ENCODE assay signal across 8 cellular contexts in the genomic region with DNA sequence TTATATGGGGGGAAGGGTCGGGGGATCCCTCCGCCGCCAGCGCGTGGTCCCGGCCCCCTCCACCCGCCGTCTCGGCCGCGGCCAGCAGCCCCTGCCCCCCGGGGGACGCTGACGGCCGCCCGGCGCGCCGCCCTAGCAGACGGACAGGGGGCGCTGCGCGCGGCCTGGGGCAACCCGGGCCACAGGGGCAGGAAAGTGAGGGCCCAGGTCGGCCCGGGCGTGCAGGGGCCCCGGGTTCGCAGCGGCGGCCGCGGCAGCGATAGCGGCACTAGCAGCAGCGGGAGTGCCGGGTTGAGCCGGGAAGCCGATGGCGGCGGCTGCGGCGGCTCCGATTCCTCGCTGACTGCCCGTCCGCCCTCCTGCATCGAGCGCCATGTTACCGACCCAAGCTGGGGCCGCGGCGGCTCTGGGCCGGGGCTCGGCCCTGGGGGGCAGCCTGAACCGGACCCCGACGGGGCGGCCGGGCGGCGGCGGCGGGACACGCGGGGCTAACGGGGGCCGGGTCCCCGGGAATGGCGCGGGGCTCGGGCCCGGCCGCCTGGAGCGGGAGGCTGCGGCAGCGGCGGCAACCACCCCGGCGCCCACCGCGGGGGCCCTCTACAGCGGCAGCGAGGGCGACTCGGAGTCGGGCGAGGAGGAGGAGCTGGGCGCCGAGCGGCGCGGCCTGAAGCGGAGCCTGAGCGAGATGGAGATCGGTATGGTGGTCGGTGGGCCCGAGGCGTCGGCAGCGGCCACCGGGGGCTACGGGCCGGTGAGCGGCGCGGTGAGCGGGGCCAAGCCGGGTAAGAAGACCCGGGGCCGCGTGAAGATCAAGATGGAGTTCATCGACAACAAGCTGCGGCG. TPM values are rescaled to one million over a fixed set of nuclear protein-coding genes. Genes with fewer than 3 reads are reported as not detected.
DNase-seq lines count a peak whose midpoint lies in the region; ATAC-seq, FAIRE-seq and TF ChIP-seq lines count a peak whose summit lies in the region.

No MANE protein-coding gene starts in this region.

- peaks cover 45% of the 10 kb centered on the region for H3K79me2 ChIP-seq in Loucy (ENCODE audit: insufficient read depth, low read length)

- peak overlapping the region; percentile 84 for H3K4me3 ChIP-seq in Loucy (ENCODE audit: low read length, poor library complexity, severe bottlenecking)
- H3K4me3 ChIP-seq in iPS DF 6.9 (ENCODE audit: low read length) = peak overlapping the region; percentile 96

- H4K20me1 ChIP-seq in Loucy (ENCODE audit: insufficient read depth, low read length, poor library complexity, severe bottlenecking) = peaks cover 40% of the 10 kb centered on the region

- H3K27me3 Mint-ChIP-seq in activated naive CD8-positive, alpha-beta T cell = no peaks in the 10 kb centered on the region

- no peak for DNase-seq in GM12892 (ENCODE audit: insufficient read length)
- DNase-seq in iPS DF 6.9 (ENCODE audit: low read depth, low spot score) = no peak
- DNase-seq in stimulated activated CD4-positive, alpha-beta T cell treated with anti-CD3 and anti-CD28 coated beads, Interleukin-1b, Interleukin-23, amount 100 ng/mL, for 48 hours = peak; percentile 18
- DNase-seq in NCI-H1930 (lab: John Stamatoyannopoulos, UW) = no peak
- DNase-seq in NCI-H526 treated with DMSO at 0.1 percent for 48 hours (lab: John Stamatoyannopoulos, UW) = no peak

- no peaks in the 10 kb centered on the region for H3K9me2 ChIP-seq in Loucy (replicated peaks; ENCODE audit: low read depth, low read length)

- peak overlapping the region; percentile 92 for H3K4me2 ChIP-seq in Loucy (ENCODE audit: low read depth, low read length, poor library complexity, severe bottlenecking)

- H3K27ac Mint-ChIP-seq in activated naive CD8-positive, alpha-beta T cell = peak overlapping the region; percentile 94

- H3K27ac ChIP-seq in iPS DF 6.9 (ENCODE audit: low read length) = no peak overlapping the region

- peak; percentile 36 for ATAC-seq in GM21825 (IDR thresholded peaks at IDR 0.05; ENCODE audit: unreplicated experiment)

- H3K27me3 ChIP-seq in Loucy (ENCODE audit: insufficient read depth, low read length, poor library complexity, severe bottlenecking) (no peaks in the 10 kb centered on the region), iPS DF 6.9 (ENCODE audit: control insufficient read depth, insufficient read depth, low read length) (no peaks in the 10 kb centered on the region)

- TF ChIP-seq POLR2A in GM12892 (IDR thresholded peaks at IDR 0.05; ENCODE audit: low read depth, low read length) = peak; percentile 66

- H3K9ac ChIP-seq in Loucy (ENCODE audit: low read depth, low read length, poor library complexity, severe bottlenecking) = peak overlapping the region; percentile 93

- peak overlapping the region; percentile 11; the same call in 1 of the 2 replicates for H2AFZ ChIP-seq in Loucy (ENCODE audit: low read length)

- peaks cover 36% of the 10 kb centered on the region for H3K4me1 Mint-ChIP-seq in activated naive CD8-positive, alpha-beta T cell (ENCODE audit: low read depth)

- H3K9me3 ChIP-seq in Loucy (ENCODE audit: insufficient read depth, low read depth, low read length) (no peaks in the 10 kb centered on the region), iPS DF 6.9 (ENCODE audit: control insufficient read depth, insufficient read depth, low read length) (no peaks in the 10 kb centered on the region)

- no peaks in the 10 kb centered on the region for H3K9me3 Mint-ChIP-seq in activated naive CD8-positive, alpha-beta T cell (ENCODE audit: low read depth)

- H3K4me3 Mint-ChIP-seq in activated naive CD8-positive, alpha-beta T cell = peak overlapping the region; percentile 99

- H3K36me3 Mint-ChIP-seq in activated naive CD8-positive, alpha-beta T cell = no peaks in the 10 kb centered on the region

- TF ChIP-seq CTCF in Loucy (conservative IDR thresholded peaks at IDR 0.05; ENCODE audit: low read length) = peak; percentile 58

- no CpG with 5 or more reads among the region's 116 CpGs for WGBS in iPS DF 6.9 (ENCODE audit: insufficient coverage, insufficient read length)

- FAIRE-seq in GM12892 (lab: Jason Lieb, UNC) = no peak

- H3F3A ChIP-seq in Loucy (ENCODE audit: low read depth) = peaks cover 4% of the 10 kb centered on the region; the same call in 1 of the 2 replicates

- peaks cover 39% of the 10 kb centered on the region for H3K4me1 ChIP-seq in Loucy (ENCODE audit: insufficient read depth, low read length, poor library complexity, severe bottlenecking)
- peaks cover 4% of the 10 kb centered on the region for H3K4me1 ChIP-seq in iPS DF 6.9 (ENCODE audit: control insufficient read depth, insufficient read depth, low read length)

- H3K36me3 ChIP-seq in Loucy (ENCODE audit: insufficient read depth, low read length) (peaks cover 16% of the 10 kb centered on the region; the same call in 1 of the 2 replicates), iPS DF 6.9 (ENCODE audit: control insufficient read depth, insufficient read depth, low read length) (peaks cover 12% of the 10 kb centered on the region; the same call in 1 of the 2 replicates)

RNA-seq across cellular contexts. Expression of gene SRF, which starts 0.4 kb away (rescaled TPM):
- polyA plus RNA-seq in GM12892 (2012; ENCODE audit: missing spikeins) = 19.6 TPM

RNA-seq across cellular contexts. Expression of gene CUL9, which starts 10.5 kb away (rescaled TPM):
- 29.6 TPM for polyA plus RNA-seq in GM12892 (2012; ENCODE audit: missing spikeins)

RNA-seq across cellular contexts. Expression of gene DNPH1, which starts 57.8 kb away (rescaled TPM):
- polyA plus RNA-seq in GM12892 (2012; ENCODE audit: missing spikeins) = 56.6 TPM
